In genomic region chr12:27988594-27989233, GRCh38 we compare ENCODE assay signal across 17 cellular contexts. TPM values are rescaled to one million over a fixed set of nuclear protein-coding genes. Genes with fewer than 3 reads are reported as not detected.
DNase-seq lines count a peak whose midpoint lies in the region; ATAC-seq, FAIRE-seq and TF ChIP-seq lines count a peak whose summit lies in the region.
"Had no signal": no experiment of that assay in that cellular context is flagged by ENCODE, and none has a peak within 500 bp of the region (broad histone marks: within the 10 kb centered on the region; RNA-seq: fewer than 3 reads in every experiment).

No MANE protein-coding gene starts in this region.

- TF ChIP-seq POLR2A in K562 (conservative IDR thresholded peaks at IDR 0.05) (no peak), testis (IDR thresholded peaks at IDR 0.05) (no peak)

- DNase-seq in DND-41 (no peak), OCI-M1 (lab: John Stamatoyannopoulos, UW) (peak; percentile 15), K562 (ENCODE audit: extremely low read depth in 1 of 4, low spot score in 3 of 4) (no peak), foreskin keratinocyte (peak; percentile 48 to 71), GM03348 (ENCODE audit: low spot score) (no peak), testis (no peak), D341Med (ENCODE audit: low spot score) (no peak), posterior cingulate gyrus (no peak)
- DNase-seq: ACHN; CD4-positive, CD25-positive, alpha-beta regulatory T cell; DMS 273 treated with DMSO at 0.1 percent for 48 hours; H7 had no signal

- H3K79me2 ChIP-seq in DND-41 (ENCODE audit: insufficient read depth, low read length): no peaks in the 10 kb centered on the region
- no peaks in the 10 kb centered on the region for H3K79me2 ChIP-seq in K562 (ENCODE audit: control insufficient read depth, insufficient read depth, low read length)

- BruUV-seq in K562 (replicated peaks; lab: Mats Ljungman, UMichigan): no TSS peak

- H3K4me1 ChIP-seq in DND-41 (ENCODE audit: insufficient read depth, low read length) (peaks cover 18% of the 10 kb centered on the region), K562 (replicated peaks in 1 of 2; ENCODE audit: control insufficient read depth in 2 of 2, insufficient read depth in 2 of 2, low read length in 2 of 2) (no peaks in the 10 kb centered on the region; a peak in 1 of 5 replicates), foreskin keratinocyte (peaks cover 30% of the 10 kb centered on the region), testis (no peaks in the 10 kb centered on the region)
- H3K4me1 ChIP-seq: BLaER1 treated with 17β-estradiol and CSF1 and Interleukin-3, amounts not matched to agents 10 nM and 100 nM had no signal

- TF ChIP-seq EP300 in K562 (IDR thresholded peaks at IDR 0.05; ENCODE audit: low read length): no peak

- ATAC-seq in DND-41 (ENCODE audit: insufficient read depth, low read depth): peak; percentile 76
- no peak for ATAC-seq in K562
- peak; percentile 44 for ATAC-seq in foreskin keratinocyte
- ATAC-seq: GM23338, HepG2 had no signal

- no peak overlapping the region for H2AFZ ChIP-seq in DND-41 (ENCODE audit: low read depth, low read length)
- H2AFZ ChIP-seq in K562 (ENCODE audit: low read depth, low read length): no peak overlapping the region

- CTCF ChIA-PET in K562 (lab: Yijun Ruan, JAX; ENCODE audit: low intra/inter-chr PET ratio): no interaction called here

- no peak overlapping the region for H3K4me3 ChIP-seq in DND-41 (ENCODE audit: low read depth in 1 of 2, low read length in 2 of 2)
- H3K4me3 ChIP-seq in K562: no peak overlapping the region
- H3K4me3 ChIP-seq in testis: no peak overlapping the region
- H3K4me3 ChIP-seq: BLaER1 treated with 17β-estradiol and CSF1 and Interleukin-3, amounts not matched to agents 10 nM and 100 nM; GM23338 had no signal

- in situ Hi-C loops in K562 (cut with MboI): no loop called here

- peak; percentile 26 for FAIRE-seq in K562 (lab: Jason Lieb, UNC)
- FAIRE-seq: GM12891, HepG2 had no signal

- WGBS in K562 (ENCODE audit: insufficient coverage, low coverage, missing lambda C conversion rate): 28% methylated on average over 2 of the region's 2 CpGs
- WGBS in testis, 2 donors: 85 to 91% methylated on average over 2 of the region's 2 CpGs

- intact Hi-C loops in K562 (cut with micrococcal nuclease): no loop called here
- intact Hi-C loops in testis (cut with DNase I; ENCODE audit: low total_unique reads): no loop called here
- intact Hi-C loops in posterior cingulate gyrus (cut with DNase I): no loop called here

- no peak for TF ChIP-seq RAD21 in K562 (CRISPR knock-in tag; conservative IDR thresholded peaks at IDR 0.05 in 1 of 2, IDR thresholded peaks at IDR 0.05 in 1 of 2)

- H4K20me1 ChIP-seq in DND-41 (ENCODE audit: insufficient read depth, low read length) (no peaks in the 10 kb centered on the region), K562 (replicated peaks; ENCODE audit: control insufficient read depth, insufficient read depth, low read length) (no peaks in the 10 kb centered on the region)
- H4K20me1 ChIP-seq: BLaER1 treated with 17β-estradiol and CSF1 and Interleukin-3, amounts not matched to agents 10 nM and 100 nM had no signal

- H3K36me3 ChIP-seq in DND-41 (ENCODE audit: insufficient read depth, low read length) (no peaks in the 10 kb centered on the region), K562 (ENCODE audit: control insufficient read depth, insufficient read depth, low read length) (no peaks in the 10 kb centered on the region), testis (ENCODE audit: low read depth, missing control alignments) (no peaks in the 10 kb centered on the region)
- H3K36me3 ChIP-seq: BLaER1 treated with 17β-estradiol and CSF1 and Interleukin-3, amounts not matched to agents 10 nM and 100 nM had no signal

- H3K4me2 ChIP-seq in DND-41 (ENCODE audit: insufficient read depth, low read length) (no peak overlapping the region), K562 (ENCODE audit: insufficient read depth, low read length) (no peak overlapping the region)
- H3K4me2 ChIP-seq: BLaER1 treated with 17β-estradiol and CSF1 and Interleukin-3, amounts not matched to agents 10 nM and 100 nM; GM23338 had no signal

- no peak overlapping the region for H3K9ac ChIP-seq in DND-41 (ENCODE audit: low read depth, low read length)
- H3K9ac ChIP-seq in K562 (ENCODE audit: insufficient read depth in 1 of 2, low read depth in 2 of 2, low read length in 2 of 2): no peak overlapping the region
- H3K9ac ChIP-seq: BLaER1 treated with 17β-estradiol and CSF1 and Interleukin-3, amounts not matched to agents 10 nM and 100 nM had no signal

- TF ChIP-seq CTCF in DND-41 (IDR thresholded peaks at IDR 0.05; ENCODE audit: borderline replicate concordance, extremely low read depth, low read length, poor library complexity, severe bottlenecking) (no peak), K562 (IDR thresholded peaks at IDR 0.05 in 2 of 3, conservative IDR thresholded peaks at IDR 0.05 in 1 of 3; ENCODE audit: insufficient read depth in 2 of 3, low read depth in 1 of 3, low read length in 3 of 3) (no peak), foreskin keratinocyte (conservative IDR thresholded peaks at IDR 0.05) (no peak), testis (IDR thresholded peaks at IDR 0.05) (no peak)

- H3K27me3 ChIP-seq in DND-41 (ENCODE audit: insufficient read depth, low read length, poor library complexity) (no peaks in the 10 kb centered on the region), K562 (ENCODE audit: control insufficient read depth in 2 of 2, insufficient read depth in 2 of 2, low read length in 2 of 2) (no peaks in the 10 kb centered on the region), foreskin keratinocyte (no peaks in the 10 kb centered on the region), testis (no peaks in the 10 kb centered on the region)
- H3K27me3 ChIP-seq: BLaER1 treated with 17β-estradiol and CSF1 and Interleukin-3, amounts not matched to agents 10 nM and 100 nM had no signal

- POLR2A ChIA-PET in K562 (lab: Yijun Ruan, JAX): interaction anchor here (0.6 to 1.2 kb wide), 2 partner anchors 667 to 1447 kb away, joined by 3 to 4 read pairs; no protein-coding TSS in a partner anchor

- no peaks in the 10 kb centered on the region for H3K9me1 ChIP-seq in K562 (ENCODE audit: control insufficient read depth, insufficient read depth, low read length)

- H3K27ac ChIP-seq in DND-41 (ENCODE audit: low read length): peak overlapping the region; percentile 48; the same call in 1 of the 2 replicates
- H3K27ac ChIP-seq in K562 (ENCODE audit: extremely low read depth, low read depth, low read length): no peak overlapping the region
- H3K27ac ChIP-seq in foreskin keratinocyte: peak overlapping the region; percentile 29
- no peak overlapping the region for H3K27ac ChIP-seq in testis
- H3K27ac ChIP-seq: BLaER1 treated with 17β-estradiol and CSF1 and Interleukin-3, amounts not matched to agents 10 nM and 100 nM had no signal

- H3K9me3 ChIP-seq in DND-41 (ENCODE audit: insufficient read depth, low read length, severe bottlenecking) (no peaks in the 10 kb centered on the region), K562 (replicated peaks; ENCODE audit: control insufficient read depth, insufficient read depth, low read depth, low read length) (no peaks in the 10 kb centered on the region), testis (no peaks in the 10 kb centered on the region)

TF ChIP-seq in K562, 482 proteins besides CTCF, POLR2A, EP300 and RAD21 (continues in another document):
- TF ChIP-seq SRF (CRISPR knock-in tag; IDR thresholded peaks at IDR 0.05) (no peak), BACH1 (tag; IDR thresholded peaks at IDR 0.05) (no peak), TFE3 (CRISPR knock-in tag; IDR thresholded peaks at IDR 0.05) (no peak), ZNF431 (CRISPR knock-in tag; IDR thresholded peaks at IDR 0.05) (no peak), STAT5A (IDR thresholded peaks at IDR 0.05; ENCODE audit: borderline replicate concordance, low read length) (no peak)

RNA-seq across cellular contexts. Expression of gene PTHLH, which starts 16.2 kb away (rescaled TPM):
- 2.9 and 3.2 TPM in 2 replicates for total RNA-seq in K562 (2011; cell fraction: chromatin; rRNA removed; ENCODE audit: low replicate concordance)
- 1.6 and 4.0 TPM in 2 replicates for total RNA-seq in K562 (2011; cell fraction: nucleolus; rRNA removed)
- 2.7 and 3.4 TPM in 2 replicates for total RNA-seq in K562 (2011; cell fraction: nucleoplasm; rRNA removed)
- total RNA-seq in K562 (2014; rRNA removed) (0.91 and 1.2 TPM in 2 replicates), K562 (2014; rRNA removed; fragmentation: Illumina TruSeq; extraction: Trizol) (0.40 and 0.54 TPM in 2 replicates), K562 (2015; rRNA removed; fragmentation: Illumina TruSeq; extraction: Trizol) (0.23 and 0.51 TPM in 2 replicates), K562 (2021) (0.78 and 0.98 TPM in 2 replicates), foreskin keratinocyte (301 and 338 TPM in 2 replicates), testis (under 1 TPM; 0.47 to 0.50 TPM)
- polyA plus RNA-seq in K562 (2011; rRNA removed) (1.1 and 2.5 TPM in 2 replicates), K562 (2014; fragmentation: Illumina TruSeq; extraction: Trizol) (0.68 and 0.85 TPM in 2 replicates), K562 (2014; fragmentation: Nextera tagmentation; extraction: Ambion mirVana) (under 1 TPM; 0.14 TPM), K562 (2014; rRNA removed) (0.74 and 1.2 TPM in 2 replicates), foreskin keratinocyte (215 and 270 TPM in 2 replicates), testis (ENCODE audit: insufficient read depth, low read depth, low replicate concordance) (2.5 TPM)
- 1.7 and 5.0 TPM in 2 replicates for polyA plus RNA-seq in K562 (2011; cell fraction: cytosol; rRNA removed)
- polyA plus RNA-seq in K562 (2011; cell fraction: nucleus; rRNA removed): 1.7 and 2.2 TPM in 2 replicates
- 1.2 and 1.4 TPM in 2 replicates for polyA plus RNA-seq in K562 (2012)
- polyA minus RNA-seq in K562 (2011; rRNA and poly(A)+ RNA removed): 0.60 and 2.7 TPM in 2 replicates
- not detected in 2 replicates for polyA minus RNA-seq in K562 (2011; cell fraction: cytosol; rRNA and poly(A)+ RNA removed)
- polyA minus RNA-seq in K562 (2011; cell fraction: nucleus; rRNA and poly(A)+ RNA removed): 2.0 and 2.6 TPM in 2 replicates
- total RNA-seq: CD4-positive, CD25-positive, alpha-beta regulatory T cell; G401; GM23338; HepG2 had no signal
- polyA plus RNA-seq: GM23338 had no signal

Comparison
In these comparisons a context has a peak if more than half of its experiments do, and no peak if none do; other contexts are left out.
1. DNase-seq: peak in OCI-M1 (single experiment) and foreskin keratinocyte (2 of 2); none in DND-41 (single experiment), K562 (0 of 4), GM03348 (single experiment), testis (single experiment), D341Med (single experiment) and posterior cingulate gyrus (0 of 10).
2. H3K27ac ChIP-seq: peak in DND-41 (single experiment) and foreskin keratinocyte (single experiment); none in K562 (single experiment) and testis (0 of 2).
3. RNA of gene PTHLH, which starts 16.2 kb away (total RNA-seq): 301 to 338 TPM in foreskin keratinocyte; 0.23 to 4.0 TPM in K562 and 0.47 to 0.50 TPM in testis; every median in the first group is over 10 times any median in the second.